ENCODE assay signal across 8 cellular contexts in genomic region chr17:82050152-82050760, GRCh38. TPM values are rescaled to one million over a fixed set of nuclear protein-coding genes. Genes with fewer than 3 reads are reported as not detected.
DNase-seq lines count a peak whose midpoint lies in the region; ATAC-seq, FAIRE-seq and TF ChIP-seq lines count a peak whose summit lies in the region.

No MANE protein-coding gene starts in this region.

- TF ChIP-seq CTCF in BJ (IDR thresholded peaks at IDR 0.05; ENCODE audit: insufficient read depth, low read depth, low read length) (no peak), OCI-LY3 (IDR thresholded peaks at IDR 0.05; ENCODE audit: low read depth, low read length) (no peak), H1 (IDR thresholded peaks at IDR 0.05; ENCODE audit: control extremely low read depth in 1 of 3, insufficient read depth in 1 of 3, low read depth in 1 of 3, low read length in 3 of 3) (no peak), nephron progenitor cell (IDR thresholded peaks at IDR 0.05) (no peak)

- H3K4me3 ChIP-seq in BJ (ENCODE audit: low read depth, low read length) (peak overlapping the region; percentile 87), OCI-LY3 (ENCODE audit: low read length) (no peak overlapping the region), H1 (ENCODE audit: extremely low read depth in 1 of 4, insufficient read depth in 2 of 4, low read depth in 3 of 4, low read length in 4 of 4) (peak overlapping the region; percentile 45 to 87 (median 76); a peak in 6 of 8 replicates)

- ATAC-seq in GM19455 (IDR thresholded peaks at IDR 0.05; ENCODE audit: unreplicated experiment) (no peak), GM18909 (IDR thresholded peaks at IDR 0.05; ENCODE audit: poor library complexity, unreplicated experiment) (no peak)

- H3K27me3 Mint-ChIP-seq in nephron progenitor cell (ENCODE audit: low read depth, poor library complexity), result no peaks in the 10 kb centered on the region

- H3K9me3 ChIP-seq in OCI-LY3 (ENCODE audit: insufficient read depth, low read length) (no peaks in the 10 kb centered on the region), H1 (ENCODE audit: insufficient read depth in 2 of 2, low read depth in 1 of 2, low read length in 1 of 2) (no peaks in the 10 kb centered on the region)

- H3K4me1 Mint-ChIP-seq in nephron progenitor cell, result peaks cover 20% of the 10 kb centered on the region

- peaks cover 7% of the 10 kb centered on the region; the same call in 1 of the 2 replicates for H4K20me1 ChIP-seq in OCI-LY3 (ENCODE audit: insufficient read depth, low read length)
- peaks cover 4 to 9% of the 10 kb centered on the region in 2 experiments for H4K20me1 ChIP-seq in H1 (replicated peaks in 1 of 2; ENCODE audit: control insufficient read depth in 1 of 2, insufficient read depth in 2 of 2, low read length in 2 of 2)

- H3K56ac ChIP-seq in H1 (replicated peaks; ENCODE audit: insufficient read length, low read depth, low read length), result no peak overlapping the region

- in situ Hi-C loops in KBM-7 (cut with MboI; ENCODE audit: low pct_unique_long_range_greater_than_20kb, low sequenced_read_pairs), result no loop called here

- H3K27me3 ChIP-seq in BJ (ENCODE audit: control insufficient read depth, insufficient read depth, low read length), result no peaks in the 10 kb centered on the region
- H3K27me3 ChIP-seq in OCI-LY3 (ENCODE audit: low read depth, low read length), result no peaks in the 10 kb centered on the region
- no peaks in the 10 kb centered on the region; a peak in 1 of 7 replicates for H3K27me3 ChIP-seq in H1 (replicated peaks in 1 of 4; ENCODE audit: control insufficient read depth in 3 of 4, extremely low read depth in 1 of 4, insufficient read depth in 3 of 4, low read length in 3 of 4)

- peaks cover 8% of the 10 kb centered on the region for H3K36me3 Mint-ChIP-seq in nephron progenitor cell (ENCODE audit: low read depth)

- no peak overlapping the region for H3K14ac ChIP-seq in H1 (ENCODE audit: insufficient read length)

- H4K91ac ChIP-seq in H1 (replicated peaks; ENCODE audit: insufficient read length, low read length), result peak overlapping the region; percentile 25

- no peak for TF ChIP-seq POLR2A in H1 (IDR thresholded peaks at IDR 0.05; ENCODE audit: control extremely low read depth in 1 of 2, low read depth in 2 of 2, low read length in 2 of 2)

- H3K18ac ChIP-seq in H1 (ENCODE audit: extremely low read depth, low read length), result no peak overlapping the region

- TF ChIP-seq RAD21 in H1 (IDR thresholded peaks at IDR 0.05 in 1 of 2, conservative IDR thresholded peaks at IDR 0.05 in 1 of 2; ENCODE audit: low read depth in 2 of 2, low read length in 2 of 2), result no peak

- H2BK12ac ChIP-seq in H1 (ENCODE audit: low read depth, low read length), result peak overlapping the region; percentile 17; the same call in 1 of the 2 replicates

- peak overlapping the region; percentile 88 for H3K4me3 Mint-ChIP-seq in nephron progenitor cell

- H3K9ac ChIP-seq in OCI-LY3 (ENCODE audit: low read length) (no peak overlapping the region), H1 (replicated peaks in 1 of 4; ENCODE audit: extremely low read depth in 1 of 4, low read depth in 3 of 4, low read length in 3 of 4) (peak overlapping the region in 2 of 4 experiments; percentile 38 to 54; a peak in 3 of 7 replicates)

- H2AK5ac ChIP-seq in H1 (ENCODE audit: low read depth, low read length), result no peak overlapping the region

- no peak for TF ChIP-seq EP300 in H1 (IDR thresholded peaks at IDR 0.05; ENCODE audit: borderline replicate concordance in 1 of 2, low read depth in 2 of 2, low read length in 2 of 2)

- no peak for FAIRE-seq in H1 (lab: Jason Lieb, UNC)

- H3K27ac Mint-ChIP-seq in nephron progenitor cell, result no peak overlapping the region

- H4K8ac ChIP-seq in H1 (ENCODE audit: extremely low read depth, insufficient read depth, low read length), result peak overlapping the region; percentile 68; the same call in 1 of the 2 replicates

- DNase-seq in BJ (ENCODE audit: low read depth) (no peak), H1 (ENCODE audit: low read depth in 1 of 2, low spot score in 2 of 2) (no peak), nephron progenitor cell (no peak), KBM-7 (no peak), NOMO-1 (lab: John Stamatoyannopoulos, UW; ENCODE audit: unreplicated experiment in 2 of 2) (no peak)

- no peak overlapping the region for H3K27ac ChIP-seq in OCI-LY3 (ENCODE audit: low read length)
- no peak overlapping the region for H3K27ac ChIP-seq in H1 (ENCODE audit: low read depth, low read length)

- no peak overlapping the region for H3K23ac ChIP-seq in H1 (ENCODE audit: insufficient read length)

- H2AFZ ChIP-seq in OCI-LY3 (ENCODE audit: low read depth, low read length), result no peak overlapping the region
- no peak overlapping the region for H2AFZ ChIP-seq in H1 (ENCODE audit: low read length)

- peaks cover 6% of the 10 kb centered on the region; the same call in 1 of the 2 replicates for H3K79me1 ChIP-seq in H1 (ENCODE audit: low read depth, low read length)

- H3K23me2 ChIP-seq in H1 (ENCODE audit: low read depth, low read length), result peaks cover 6% of the 10 kb centered on the region; the same call in 1 of the 2 replicates

- H2BK5ac ChIP-seq in H1 (ENCODE audit: low read depth, low read length), result no peak overlapping the region

- no peak overlapping the region for H4K5ac ChIP-seq in H1 (ENCODE audit: insufficient read length, low read depth, low read length)

- WGBS in H1 (ENCODE audit: extremely low coverage in 1 of 2, insufficient coverage in 1 of 2, insufficient read length in 1 of 2, insufficient replicate concordance in 2 of 2, low coverage in 1 of 2, low lambda C conversion rate in 2 of 2, missing lambda C conversion rate in 1 of 2), 2 experiments, result 92% methylated on average over 27 of the region's 28 CpGs; no CpG with 5 or more reads in 1 of the 2 experiments

- peak overlapping the region; percentile 88; the same call in 1 of the 2 replicates for H3K4me2 ChIP-seq in OCI-LY3 (ENCODE audit: low read length)
- peak overlapping the region; percentile 68 to 69 for H3K4me2 ChIP-seq in H1 (ENCODE audit: insufficient read depth in 1 of 2, low read depth in 2 of 2, low read length in 2 of 2)

- no peak overlapping the region for H2BK15ac ChIP-seq in H1 (ENCODE audit: low read length)

- H3K9me3 Mint-ChIP-seq in nephron progenitor cell, result no peaks in the 10 kb centered on the region

- CTCF ChIA-PET in BJ (lab: Yijun Ruan, JAX), result interaction anchor here (1.5 to 2.9 kb wide), 4 partner anchors 13 to 90 kb away, joined by 7 to 23 read pairs (median 8); partner anchors contain the start of genes CENPX, DCXR, LRRC45 and RAC3
- CTCF ChIA-PET in H1 (lab: Charles Lee; ENCODE audit: partially characterized antibody), result interaction anchor here (0.8 to 1.7 kb wide), 6 partner anchors 9 to 26 kb away, joined by 3 to 6 read pairs (median 3); partner anchors contain the start of gene RAC3

- peaks cover 18% of the 10 kb centered on the region for H3K79me2 ChIP-seq in OCI-LY3 (ENCODE audit: low read length)
- peaks cover 0 to 12% of the 10 kb centered on the region in 2 experiments; a peak in 1 of 4 replicates for H3K79me2 ChIP-seq in H1 (ENCODE audit: control insufficient read depth in 1 of 2, insufficient read depth in 2 of 2, low read length in 2 of 2)

- H2BK120ac ChIP-seq in H1 (replicated peaks; ENCODE audit: low read depth, low read length), result no peak overlapping the region

- POLR2A ChIA-PET in BJ (lab: Charles Lee) (no interaction called here), H1 (lab: Charles Lee; ENCODE audit: partially characterized antibody) (interaction anchor here (1.0 to 13.2 kb wide), 7 partner anchors 9 to 347 kb away, joined by 3 to 161 read pairs (median 5); partner anchors contain the start of genes CENPX, DUS1L, LRRC45 and MRPL12)

- H3K4me1 ChIP-seq in OCI-LY3 (ENCODE audit: low read length), result peaks cover 13% of the 10 kb centered on the region
- H3K4me1 ChIP-seq in H1 (replicated peaks in 1 of 4; ENCODE audit: control insufficient read depth in 3 of 4, insufficient read depth in 4 of 4, low read length in 3 of 4), result peaks cover 0 to 11% (median 6%) of the 10 kb centered on the region in 4 experiments; a peak in 5 of 7 replicates

- H2BK20ac ChIP-seq in H1 (ENCODE audit: low read length), result no peak overlapping the region

- H3K36me3 ChIP-seq in BJ (ENCODE audit: control insufficient read depth, insufficient read depth, low read length) (peaks cover 35% of the 10 kb centered on the region), OCI-LY3 (replicated peaks; ENCODE audit: low read depth, low read length) (peaks cover 5% of the 10 kb centered on the region), H1 (ENCODE audit: control insufficient read depth in 2 of 4, insufficient read depth in 4 of 4, low read length in 3 of 4) (peaks cover 5 to 21% (median 9%) of the 10 kb centered on the region in 4 experiments; a peak in 7 of 8 replicates)

- no peak overlapping the region for H3K4ac ChIP-seq in H1 (replicated peaks; ENCODE audit: insufficient read length, low read depth, low read length)

RNA-seq across cellular contexts. Expression of gene RFNG, which starts 1.4 kb away (rescaled TPM):
- polyA plus RNA-seq in BJ (2011; rRNA removed) (15.8 and 23.7 TPM in 2 replicates), H1 (2011; rRNA removed) (28.4 and 50.3 TPM in 2 replicates)
- 21.9 and 28.9 TPM in 2 replicates for polyA minus RNA-seq in BJ (2011; rRNA and poly(A)+ RNA removed)
- total RNA-seq in H1 (2021; fragmentation: NEBNext Ultra II Directional; extraction: Animal tissue kit (Norgen Biotek cat#: 25700)), result 26.7 and 30.9 TPM in 2 replicates
- 25.7 TPM for polyA plus RNA-seq in H1 (2011; cell fraction: cytosol; rRNA removed)
- 139 TPM for polyA plus RNA-seq in H1 (2011; cell fraction: nucleus; rRNA removed)
- polyA plus RNA-seq in H1 (2012, experiment 1 of 2), result 26.1 to 34.2 TPM (median 32.0 TPM) in 4 replicates
- polyA plus RNA-seq in H1 (2012, experiment 2 of 2), result 32.2 TPM
- 26.3 TPM for polyA plus RNA-seq in H1 (2013, experiment 1 of 2)
- 26.6 TPM for polyA plus RNA-seq in H1 (2013, experiment 2 of 2)
- 8.3 and 9.7 TPM in 2 replicates for polyA minus RNA-seq in H1 (2011; rRNA and poly(A)+ RNA removed)
- 15.2 TPM for polyA minus RNA-seq in H1 (2011; cell fraction: cytosol; rRNA and poly(A)+ RNA removed)
- polyA minus RNA-seq in H1 (2011; cell fraction: nucleus; rRNA and poly(A)+ RNA removed), result 23.8 TPM

RNA-seq across cellular contexts. Expression of gene GPS1, which starts 1.4 kb away (rescaled TPM):
- polyA plus RNA-seq in BJ (2011; rRNA removed), result 79.7 and 131 TPM in 2 replicates
- 74.1 and 114 TPM in 2 replicates for polyA minus RNA-seq in BJ (2011; rRNA and poly(A)+ RNA removed)
- total RNA-seq in H1 (2021; fragmentation: NEBNext Ultra II Directional; extraction: Animal tissue kit (Norgen Biotek cat#: 25700)), result 153 and 157 TPM in 2 replicates
- 277 and 354 TPM in 2 replicates for polyA plus RNA-seq in H1 (2011; rRNA removed)
- 226 TPM for polyA plus RNA-seq in H1 (2011; cell fraction: cytosol; rRNA removed)
- polyA plus RNA-seq in H1 (2011; cell fraction: nucleus; rRNA removed), result 351 TPM
- polyA plus RNA-seq in H1 (2012, experiment 1 of 2), result 127 to 186 TPM (median 168 TPM) in 4 replicates
- 200 TPM for polyA plus RNA-seq in H1 (2012, experiment 2 of 2)
- polyA plus RNA-seq in H1 (2013, experiment 1 of 2), result 99.3 TPM
- polyA plus RNA-seq in H1 (2013, experiment 2 of 2), result 100 TPM
- 137 and 141 TPM in 2 replicates for polyA minus RNA-seq in H1 (2011; rRNA and poly(A)+ RNA removed)
- 110 TPM for polyA minus RNA-seq in H1 (2011; cell fraction: cytosol; rRNA and poly(A)+ RNA removed)
- polyA minus RNA-seq in H1 (2011; cell fraction: nucleus; rRNA and poly(A)+ RNA removed), result 96.5 TPM

RNA-seq across cellular contexts. Expression of gene DCXR, which starts 12.8 kb away (rescaled TPM):
- polyA plus RNA-seq in BJ (2011; rRNA removed) (42.7 and 66.0 TPM in 2 replicates), H1 (2011; rRNA removed) (212 and 338 TPM in 2 replicates)
- polyA minus RNA-seq in BJ (2011; rRNA and poly(A)+ RNA removed), result 21.7 and 40.3 TPM in 2 replicates
- total RNA-seq in H1 (2021; fragmentation: NEBNext Ultra II Directional; extraction: Animal tissue kit (Norgen Biotek cat#: 25700)), result 96.3 and 110 TPM in 2 replicates
- polyA plus RNA-seq in H1 (2011; cell fraction: cytosol; rRNA removed), result 163 TPM
- polyA plus RNA-seq in H1 (2011; cell fraction: nucleus; rRNA removed), result 167 TPM
- 92.1 to 118 TPM (median 110 TPM) in 4 replicates for polyA plus RNA-seq in H1 (2012, experiment 1 of 2)
- 187 TPM for polyA plus RNA-seq in H1 (2012, experiment 2 of 2)
- 57.6 TPM for polyA plus RNA-seq in H1 (2013, experiment 1 of 2)
- polyA plus RNA-seq in H1 (2013, experiment 2 of 2), result 58.1 TPM
- 35.5 and 81.7 TPM in 2 replicates for polyA minus RNA-seq in H1 (2011; rRNA and poly(A)+ RNA removed)
- polyA minus RNA-seq in H1 (2011; cell fraction: cytosol; rRNA and poly(A)+ RNA removed), result 40.5 TPM
- 31.1 TPM for polyA minus RNA-seq in H1 (2011; cell fraction: nucleus; rRNA and poly(A)+ RNA removed)

RNA-seq across cellular contexts. Expression of gene DUS1L, which starts 15.3 kb away (rescaled TPM):
- polyA plus RNA-seq in BJ (2011; rRNA removed) (22.1 and 47.6 TPM in 2 replicates), H1 (2011; rRNA removed) (34.5 and 60.4 TPM in 2 replicates)
- 13.2 and 16.8 TPM in 2 replicates for polyA minus RNA-seq in BJ (2011; rRNA and poly(A)+ RNA removed)
- total RNA-seq in H1 (2021; fragmentation: NEBNext Ultra II Directional; extraction: Animal tissue kit (Norgen Biotek cat#: 25700)), result 68.0 and 69.1 TPM in 2 replicates
- 66.5 TPM for polyA plus RNA-seq in H1 (2011; cell fraction: cytosol; rRNA removed)
- polyA plus RNA-seq in H1 (2011; cell fraction: nucleus; rRNA removed), result 317 TPM
- 43.1 to 60.5 TPM (median 57.0 TPM) in 4 replicates for polyA plus RNA-seq in H1 (2012, experiment 1 of 2)
- polyA plus RNA-seq in H1 (2012, experiment 2 of 2), result 60.6 TPM
- 38.5 TPM for polyA plus RNA-seq in H1 (2013, experiment 1 of 2)
- polyA plus RNA-seq in H1 (2013, experiment 2 of 2), result 36.1 TPM
- polyA minus RNA-seq in H1 (2011; rRNA and poly(A)+ RNA removed), result 19.1 and 24.6 TPM in 2 replicates
- polyA minus RNA-seq in H1 (2011; cell fraction: cytosol; rRNA and poly(A)+ RNA removed), result 27.5 TPM
- 58.5 TPM for polyA minus RNA-seq in H1 (2011; cell fraction: nucleus; rRNA and poly(A)+ RNA removed)

RNA-seq across cellular contexts. Expression of gene RAC3, which starts 18.8 kb away (rescaled TPM):
- polyA plus RNA-seq in BJ (2011; rRNA removed) (7.5 and 11.5 TPM in 2 replicates), H1 (2011; rRNA removed) (299 and 520 TPM in 2 replicates)
- 4.7 and 5.1 TPM in 2 replicates for polyA minus RNA-seq in BJ (2011; rRNA and poly(A)+ RNA removed)
- 167 and 177 TPM in 2 replicates for total RNA-seq in H1 (2021; fragmentation: NEBNext Ultra II Directional; extraction: Animal tissue kit (Norgen Biotek cat#: 25700))
- 290 TPM for polyA plus RNA-seq in H1 (2011; cell fraction: cytosol; rRNA removed)
- polyA plus RNA-seq in H1 (2011; cell fraction: nucleus; rRNA removed), result 408 TPM
- 93.2 to 160 TPM (median 150 TPM) in 4 replicates for polyA plus RNA-seq in H1 (2012, experiment 1 of 2)
- polyA plus RNA-seq in H1 (2012, experiment 2 of 2), result 143 TPM
- 141 TPM for polyA plus RNA-seq in H1 (2013, experiment 1 of 2)
- 139 TPM for polyA plus RNA-seq in H1 (2013, experiment 2 of 2)
- 54.1 and 62.9 TPM in 2 replicates for polyA minus RNA-seq in H1 (2011; rRNA and poly(A)+ RNA removed)
- polyA minus RNA-seq in H1 (2011; cell fraction: cytosol; rRNA and poly(A)+ RNA removed), result 82.6 TPM
- 83.3 TPM for polyA minus RNA-seq in H1 (2011; cell fraction: nucleus; rRNA and poly(A)+ RNA removed)
